In genomic region chr4:149980941-149981340, GRCh38 we compare ENCODE assay signal across 8 cellular contexts.
DNase-seq lines count a peak whose midpoint lies in the region; ATAC-seq and TF ChIP-seq lines count a peak whose summit lies in the region.

No MANE protein-coding gene starts in this region.

- no peaks in the 10 kb centered on the region for H3K4me1 Mint-ChIP-seq in CD8-positive, alpha-beta T cell (ENCODE audit: low read depth)

- H3K4me3 ChIP-seq in CD8-positive, alpha-beta T cell (ENCODE audit: low read depth, low read length): no peak overlapping the region
- H3K4me3 ChIP-seq in OCI-LY1 (ENCODE audit: low read depth, low read length, poor library complexity, severe bottlenecking) (no peak overlapping the region), heart left ventricle (no peak overlapping the region)

- no peaks in the 10 kb centered on the region for H3F3A ChIP-seq in OCI-LY1 (ENCODE audit: insufficient read depth, low read length)

- H3K27ac ChIP-seq in CD8-positive, alpha-beta T cell (ENCODE audit: low read depth, low read length): no peak overlapping the region
- H3K27ac ChIP-seq in OCI-LY1 (ENCODE audit: low read depth, low read length, poor library complexity, severe bottlenecking) (no peak overlapping the region), heart left ventricle (no peak overlapping the region)

- H3K9me3 Mint-ChIP-seq in CD8-positive, alpha-beta T cell: no peaks in the 10 kb centered on the region

- H3K79me2 ChIP-seq in OCI-LY1 (ENCODE audit: insufficient read depth, low read length): no peaks in the 10 kb centered on the region

- no peaks in the 10 kb centered on the region for H3K36me3 Mint-ChIP-seq in CD8-positive, alpha-beta T cell

- H3K36me3 ChIP-seq in CD8-positive, alpha-beta T cell (ENCODE audit: insufficient read depth, low read length): no peaks in the 10 kb centered on the region
- H3K36me3 ChIP-seq in OCI-LY1 (ENCODE audit: insufficient read depth, low read length) (no peaks in the 10 kb centered on the region), heart left ventricle (no peaks in the 10 kb centered on the region)

- no peaks in the 10 kb centered on the region for H4K20me1 ChIP-seq in OCI-LY1 (ENCODE audit: insufficient read depth, low read length)

- H2AFZ ChIP-seq in OCI-LY1 (ENCODE audit: low read length): no peak overlapping the region

- no peaks in the 10 kb centered on the region for H3K4me1 ChIP-seq in CD8-positive, alpha-beta T cell (ENCODE audit: insufficient read depth, low read length)
- H3K4me1 ChIP-seq in OCI-LY1 (ENCODE audit: insufficient read depth, low read length, severe bottlenecking) (no peaks in the 10 kb centered on the region), heart left ventricle (no peaks in the 10 kb centered on the region)

- ATAC-seq in CD8-positive, alpha-beta T cell: peak; percentile 31
- peak; percentile 87 for ATAC-seq in GM18861 (IDR thresholded peaks at IDR 0.05; ENCODE audit: unreplicated experiment)
- peak; percentile 78 for ATAC-seq in HG03064 (IDR thresholded peaks at IDR 0.05; ENCODE audit: low read depth, unreplicated experiment)
- peak in 2 of 4 donors; percentile 45 to 49 for ATAC-seq in heart left ventricle

- H3K9me2 ChIP-seq in OCI-LY1 (ENCODE audit: low read depth, low read length): no peaks in the 10 kb centered on the region

- no peaks in the 10 kb centered on the region for H3K27me3 ChIP-seq in CD8-positive, alpha-beta T cell (ENCODE audit: insufficient read depth, low read length)
- no peaks in the 10 kb centered on the region for H3K27me3 ChIP-seq in OCI-LY1 (ENCODE audit: insufficient read depth, low read length)
- H3K27me3 ChIP-seq in heart left ventricle: no peaks in the 10 kb centered on the region

- H3K27me3 Mint-ChIP-seq in CD8-positive, alpha-beta T cell (ENCODE audit: low read depth): no peaks in the 10 kb centered on the region

- intact Hi-C loops in CD8-positive, alpha-beta T cell (cut with DNase I, micrococcal nuclease): loop anchor here (1.0 to 5.0 kb wide), 2 partner anchors 886 to 1381 kb away; no protein-coding TSS in a partner anchor
- intact Hi-C loops in heart left ventricle (cut with DNase I) (loop anchor here in 2 of 10 donors (10.0 kb wide), 1 partner anchor 884 kb away; no protein-coding TSS in a partner anchor), posterior vena cava (cut with DNase I) (loop anchor here in 1 of 2 donors (10.0 kb wide), 1 partner anchor 884 kb away; no protein-coding TSS in a partner anchor)

- H3K4me2 ChIP-seq in OCI-LY1 (ENCODE audit: low read length): no peak overlapping the region

- no peak overlapping the region for H3K9ac ChIP-seq in OCI-LY1 (ENCODE audit: low read length)

- WGBS in heart left ventricle, 4 donors: 19 to 23% (median 21%) methylated on average over 6 of the region's 6 CpGs

- peak; percentile 73 for TF ChIP-seq CTCF in CD8-positive, alpha-beta T cell (IDR thresholded peaks at IDR 0.05)
- peak; percentile 74 for TF ChIP-seq CTCF in OCI-LY1 (IDR thresholded peaks at IDR 0.05; ENCODE audit: low read length)
- peak; percentile 56 to 85 (median 76) for TF ChIP-seq CTCF in heart left ventricle (IDR thresholded peaks at IDR 0.05)

- no peak overlapping the region for H3K4me3 Mint-ChIP-seq in CD8-positive, alpha-beta T cell

- POLR2A ChIA-PET in CD8-positive, alpha-beta T cell (lab: Charles Lee): no interaction called here

- peak in 4 of 7 experiments; percentile 11 to 53 (median 29) for DNase-seq in CD8-positive, alpha-beta T cell
- peak; percentile 76 for DNase-seq in activated effector memory CD4-positive, alpha-beta T cell treated with anti-CD3 and anti-CD28 coated beads, Interleukin-2, amount 50 U/mL, for 16 hours
- DNase-seq in heart left ventricle: peak in 4 of 5 donors; percentile 18 to 32 (median 30)
- peak; percentile 30 for DNase-seq in putamen (ENCODE audit: low spot score)
- DNase-seq in posterior vena cava (ENCODE audit: low spot score): no peak

- CTCF ChIA-PET in CD8-positive, alpha-beta T cell (lab: Charles Lee): interaction anchor here (0.9 kb wide), 1 partner anchor 886 kb away, joined by 7 read pairs; no protein-coding TSS in a partner anchor

- no peak overlapping the region for H3K27ac Mint-ChIP-seq in CD8-positive, alpha-beta T cell

- no peaks in the 10 kb centered on the region for H3K9me3 ChIP-seq in CD8-positive, alpha-beta T cell (ENCODE audit: low read length)
- H3K9me3 ChIP-seq in OCI-LY1 (ENCODE audit: low read length): no peaks in the 10 kb centered on the region
- peaks cover 0 to 5% (median 0%) of the 10 kb centered on the region in 12 donors for H3K9me3 ChIP-seq in heart left ventricle

- TF ChIP-seq POLR2A in heart left ventricle (IDR thresholded peaks at IDR 0.05): no peak
